21 cellular contexts compared by ENCODE assay signal in genomic region chr4:123469245-123469644, GRCh38.
"Had no signal": no experiment of that assay in that cellular context is flagged by ENCODE, and none has a peak within 500 bp of the region (broad histone marks: within the 10 kb centered on the region; RNA-seq: fewer than 3 reads in every experiment).

No MANE protein-coding gene starts in this region.

- H3K4me1 ChIP-seq: esophagus muscularis mucosa, left ventricle myocardium inferior had no signal

- H3K9me3 ChIP-seq: esophagus muscularis mucosa, left ventricle myocardium inferior, mucosa of descending colon, spleen, thoracic aorta had no signal

- DNase-seq: activated CD4-positive, alpha-beta T cell treated with anti-CD3 and anti-CD28 coated beads for 36 hours; activated CD4-positive, CD25-positive, alpha-beta regulatory T cell; activated CD8-positive, alpha-beta memory T cell treated with anti-CD3 and anti-CD28 coated beads, Interleukin-2, amount 50 U/mL, for 4 hours; activated gamma-delta T cell; activated naive CD4-positive, alpha-beta T cell treated with anti-CD3 and anti-CD28 coated beads, Interleukin-2, amount 10 ng/mL, durations not matched to agents 7 days and 5 days; activated T-cell treated with anti-CD3 and anti-CD28 coated beads, Interleukin-2, amount 50 U/mL, for 1 hour; amygdala; central memory CD4-positive, alpha-beta T cell; foreskin melanocyte; left ventricle myocardium inferior; mucosa of descending colon; right cardiac atrium; spleen; stimulated activated naive CD4-positive, alpha-beta T cell treated with Interleukin-2 at 50 U/mL for 16 hours; T-helper 1 cell had no signal

- H3K27me3 ChIP-seq: esophagus muscularis mucosa, spleen had no signal

- H3K27ac ChIP-seq: esophagus muscularis mucosa, left ventricle myocardium inferior, spleen, thoracic aorta had no signal

- ATAC-seq: activated CD4-positive, alpha-beta T cell treated with anti-CD3 and anti-CD28 coated beads for 36 hours; mucosa of descending colon; natural killer cell treated with Interleukin-12 subunit alpha and Interleukin-12 subunit beta and Interleukin-15 and Interleukin-18, amount 100 ng/mL, for 72 hours; right cardiac atrium had no signal

- FAIRE-seq: islet of Langerhans, urothelium cell line had no signal

- H3K36me3 ChIP-seq: esophagus muscularis mucosa, left ventricle myocardium inferior, spleen, thoracic aorta had no signal

- H3K4me3 ChIP-seq: esophagus muscularis mucosa, left ventricle myocardium inferior, lung, mucosa of descending colon, spleen, thoracic aorta had no signal
